12 cellular contexts compared by ENCODE assay signal in the genomic region with DNA sequence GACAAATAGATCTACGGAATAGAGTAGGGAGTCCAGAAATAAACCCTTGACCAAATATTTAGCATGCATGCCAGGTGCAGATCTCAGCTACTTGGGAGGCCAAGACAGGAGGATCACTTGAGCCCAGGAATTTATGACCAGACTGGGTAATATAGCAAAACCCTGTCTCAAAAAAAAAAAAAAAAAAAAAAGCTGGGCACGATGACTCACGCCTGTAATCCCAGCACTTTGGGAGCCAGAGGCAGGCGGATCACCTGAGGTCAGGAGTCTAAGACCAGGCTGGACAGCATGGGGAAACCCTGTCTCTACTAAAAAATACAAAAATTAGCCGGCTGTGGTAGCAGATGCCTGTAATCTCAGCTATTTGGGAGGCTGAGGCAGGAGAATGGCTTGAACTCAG. TPM values are rescaled to one million over a fixed set of nuclear protein-coding genes. Genes with fewer than 3 reads are reported as not detected.
A peak's percentile ranks its signal among the peaks of the same experiment; 100 is the strongest.
DNase-seq lines count a peak whose midpoint lies in the region; ATAC-seq and TF ChIP-seq lines count a peak whose summit lies in the region.
"Not testable (repeated sequence)": the region's sequence is repeated elsewhere in the genome, so short reads cannot be mapped to it uniquely, and the experiment has no call there.
"Had no signal": no experiment of that assay in that cellular context is flagged by ENCODE, and none has a peak within 500 bp of the region (broad histone marks: within the 10 kb centered on the region; RNA-seq: fewer than 3 reads in every experiment).

No MANE protein-coding gene starts in this region.

- H4K20me1 ChIP-seq in PC-3 (ENCODE audit: low read length) = not testable (repeated sequence)

- H3K79me2 ChIP-seq in PC-3 (ENCODE audit: low read length) = not testable (repeated sequence)

- TF ChIP-seq EP300 in gastroesophageal sphincter (IDR thresholded peaks at IDR 0.05) = not testable (repeated sequence)

- BruUV-seq in PC-3 (replicated peaks; lab: Mats Ljungman, UMichigan) = not testable (repeated sequence)

- POLR2A ChIA-PET in PC-3 (lab: Charles Lee; ENCODE audit: unreplicated experiment) = not testable (repeated sequence)

- not testable (repeated sequence) for TF ChIP-seq POLR2A in gastroesophageal sphincter (IDR thresholded peaks at IDR 0.05)

- H3K27ac ChIP-seq in PC-3 (ENCODE audit: low read length); RWPE2 (ENCODE audit: poor library complexity, severe bottlenecking); gastroesophageal sphincter; upper lobe of right lung: not testable (repeated sequence)

- H3K27me3 ChIP-seq in PC-3 (ENCODE audit: low read length); RWPE2 (ENCODE audit: insufficient read depth, poor library complexity, severe bottlenecking); gastroesophageal sphincter; upper lobe of right lung: not testable (repeated sequence)

- not testable (repeated sequence) for H3K4me3 ChIP-seq in PC-3 (ENCODE audit: low read length); RWPE2 (ENCODE audit: severe bottlenecking); gastroesophageal sphincter; mucosa of descending colon; upper lobe of right lung

- not testable (repeated sequence) for DNase-seq in PC-3; RWPE2 (ENCODE audit: low spot score); mucosa of descending colon; upper lobe of right lung

- not testable (repeated sequence) for TF ChIP-seq CTCF in PC-3 (conservative IDR thresholded peaks at IDR 0.05; ENCODE audit: low read depth, low read length); RWPE2 (IDR thresholded peaks at IDR 0.05; ENCODE audit: poor library complexity, severe bottlenecking); gastroesophageal sphincter (IDR thresholded peaks at IDR 0.05); mucosa of descending colon (IDR thresholded peaks at IDR 0.05); upper lobe of right lung (IDR thresholded peaks at IDR 0.05)

- ATAC-seq in PC-3 (peak; percentile 53), RWPE2 (ENCODE audit: low read depth) (0 out of 3 replicates have a peak, but pooled peaks have one; percentile 23), gastroesophageal sphincter (peak; percentile 16), mucosa of descending colon (peak; percentile 20), upper lobe of right lung (peak; percentile 14)

- H3K4me2 ChIP-seq in PC-3 (ENCODE audit: low read length) = not testable (repeated sequence)

- H3K9me2 ChIP-seq in PC-3 (replicated peaks; ENCODE audit: low read length) = not testable (repeated sequence)

- not testable (repeated sequence) for H2AFZ ChIP-seq in PC-3 (ENCODE audit: low read length)

- not testable (repeated sequence) for H3K4me1 ChIP-seq in PC-3 (ENCODE audit: insufficient read depth, low read length); RWPE2 (ENCODE audit: insufficient read depth, poor library complexity, severe bottlenecking); gastroesophageal sphincter; mucosa of descending colon (ENCODE audit: low read depth); upper lobe of right lung

- intact Hi-C loops in PC-3 (cut with micrococcal nuclease); mucosa of descending colon (cut with DNase I, micrococcal nuclease); upper lobe of right lung (cut with DNase I): not testable (repeated sequence)

- not testable (repeated sequence) for H3F3A ChIP-seq in PC-3 (ENCODE audit: low read length, unreplicated experiment)

- not testable (repeated sequence) for H3K36me3 ChIP-seq in PC-3 (ENCODE audit: low read depth, low read length); RWPE2 (ENCODE audit: low read depth); gastroesophageal sphincter; mucosa of descending colon (ENCODE audit: low read depth); upper lobe of right lung

- 50 to 55% methylated on average over 1 to 2 of the region's 5 CpGs for WGBS in gastroesophageal sphincter (ENCODE audit: low coverage in 1 of 2), 2 donors

- not testable (repeated sequence) for H3K9ac ChIP-seq in PC-3 (ENCODE audit: low read length)

- CTCF ChIA-PET in PC-3 (lab: Charles Lee) = not testable (repeated sequence)

- not testable (repeated sequence) for H3K9me3 ChIP-seq in PC-3 (ENCODE audit: low read length); RWPE2 (ENCODE audit: severe bottlenecking); gastroesophageal sphincter; mucosa of descending colon; upper lobe of right lung

RNA-seq across cellular contexts. Expression of a gene that starts 31.4 kb away (rescaled TPM):
- total RNA-seq in PC-3 (2014; rRNA removed) (36.0 and 51.6 TPM in 2 replicates), gastroesophageal sphincter (10 to 100 TPM; 15.8 to 34.4 (median 26.7) TPM), mucosa of descending colon (10 to 100 TPM; 18.9 to 26.7 (median 21.0) TPM), upper lobe of right lung (22.4 TPM)

RNA-seq across cellular contexts. Expression of a gene that starts 50.7 kb away (rescaled TPM):
- total RNA-seq in PC-3 (2014; rRNA removed) (not detected in 2 replicates), gastroesophageal sphincter (under 1 TPM in 3 of 4 donors, not detected in 1; 0.27 to 0.78 (median 0.42) TPM), mucosa of descending colon (under 1 TPM in 1 of 3 donors, not detected in 2; 0.35 TPM), upper lobe of right lung (0.20 TPM)
- total RNA-seq: A673; CD4-positive, alpha-beta memory T cell; CD4-positive, CD25-positive, alpha-beta regulatory T cell; CD8-positive, alpha-beta memory T cell; Daoy; G401; GM12878 had no signal

RNA-seq across cellular contexts. Expression of a gene that starts 50.8 kb away (rescaled TPM):
- total RNA-seq in PC-3 (2014; rRNA removed) = not detected in 2 replicates
- not detected for total RNA-seq in gastroesophageal sphincter
- not detected for total RNA-seq in mucosa of descending colon
- not detected for total RNA-seq in upper lobe of right lung
- total RNA-seq: A673; CD4-positive, alpha-beta memory T cell; CD4-positive, CD25-positive, alpha-beta regulatory T cell; CD8-positive, alpha-beta memory T cell; G401; GM12878 had no signal
